Comparison of ENCODE assay signal across 30 cellular contexts in genomic region chr6:57117801-57118200, GRCh38.
"Had no signal": no experiment of that assay in that cellular context is flagged by ENCODE, and none has a peak within 500 bp of the region (broad histone marks: within the 10 kb centered on the region; RNA-seq: fewer than 3 reads in every experiment).

No MANE protein-coding gene starts in this region.

- H3K9me3 ChIP-seq: esophagus muscularis mucosa, gastroesophageal sphincter had no signal

- DNase-seq: activated B cell treated with CpG ODN at 0.5 μM for 24 hours; activated CD4-positive, alpha-beta memory T cell treated with anti-CD3 and anti-CD28 coated beads, Interleukin-2, amount 10 ng/mL, durations not matched to agents 7 days and 5 days; activated CD4-positive, alpha-beta T cell treated with anti-CD3 and anti-CD28 coated beads for 1 hour; activated CD4-positive, alpha-beta T cell treated with anti-CD3 and anti-CD28 coated beads for 4 hours; activated CD4-positive, alpha-beta T cell treated with anti-CD3 and anti-CD28 coated beads, Interleukin-2, amount 10 ng/mL, durations not matched to agents 7 days and 5 days; activated CD4-positive, alpha-beta T cell treated with anti-CD3 and anti-CD28 coated beads, Interleukin-2, amount 50 U/mL, for 4 hours; activated CD8-positive, alpha-beta memory T cell treated with anti-CD3 and anti-CD28 coated beads, Interleukin-2, amount 50 U/mL, for 48 hours; activated gamma-delta T cell; activated naive CD4-positive, alpha-beta T cell treated with anti-CD3 and anti-CD28 coated beads, Interleukin-2, amount 50 U/mL, for 16 hours; activated naive CD4-positive, alpha-beta T cell treated with Interleukin-2 at 50 U/mL for 16 hours; activated T-cell treated with anti-CD3 and anti-CD28 coated beads for 4 hours; activated T-cell treated with anti-CD3 and anti-CD28 coated beads, Interleukin-2, amount 50 U/mL, for 24 hours; activated T-cell treated with anti-CD3 and anti-CD28 coated beads, Interleukin-2, amount 50 U/mL, for 72 hours; amniotic stem cell; anterior cingulate cortex; brain microvascular endothelial cell; dorsolateral prefrontal cortex; effector memory CD4-positive, alpha-beta T cell; endodermal cell; foreskin melanocyte; heart right ventricle; T-helper 1 cell; T-helper 17 cell; T1000; WERI-Rb-1 had no signal

- ATAC-seq: activated T-cell treated with anti-CD3 and anti-CD28 coated beads, Interleukin-2, amount 50 U/mL, for 72 hours; gastroesophageal sphincter; heart right ventricle; T-helper 17 cell had no signal

- H3K27ac ChIP-seq: brain microvascular endothelial cell, coronary artery, dorsolateral prefrontal cortex, esophagus muscularis mucosa, gastroesophageal sphincter, heart right ventricle, WERI-Rb-1 had no signal

- FAIRE-seq: astrocyte, bronchial epithelial cell had no signal

- H3K27me3 ChIP-seq: brain microvascular endothelial cell, dorsolateral prefrontal cortex, esophagus muscularis mucosa, gastroesophageal sphincter, heart right ventricle had no signal

- H3K4me3 ChIP-seq: coronary artery, dorsolateral prefrontal cortex, esophagus muscularis mucosa, gastroesophageal sphincter, heart right ventricle had no signal

- H3K36me3 ChIP-seq: brain microvascular endothelial cell had no signal
